ENCODE assay signal across 27 cellular contexts in the genomic region with DNA sequence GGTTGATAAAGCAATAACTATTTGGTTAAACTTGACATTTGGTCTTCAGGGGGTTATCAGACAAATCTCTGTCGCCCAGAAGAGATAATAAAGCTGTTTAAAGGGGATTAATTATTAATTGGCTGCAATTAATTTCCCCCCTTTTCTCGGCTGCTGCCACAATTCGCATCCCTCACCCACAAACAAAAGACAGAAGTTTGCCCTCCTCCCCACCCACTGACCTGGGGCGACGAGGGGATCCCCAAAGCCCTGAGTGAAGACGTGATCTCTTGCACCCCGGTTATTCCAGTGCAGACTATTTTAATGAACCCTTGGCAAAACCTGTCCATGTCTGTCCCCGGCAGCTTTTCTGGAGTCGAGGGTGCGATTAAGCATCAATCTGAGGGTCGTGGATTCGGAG.
"Had no signal": no experiment of that assay in that cellular context is flagged by ENCODE, and none has a peak within 500 bp of the region (broad histone marks: within the 10 kb centered on the region; RNA-seq: fewer than 3 reads in every experiment).

No MANE protein-coding gene starts in this region.

- H3K9me3 ChIP-seq: Peyer's patch, SJSA1 had no signal

- H3K36me3 Mint-ChIP-seq: activated naive CD4-positive, alpha-beta T cell treated with anti-CD3 and anti-CD28 coated beads, Interleukin-2, amount 10 ng/mL, durations not matched to agents 7 days and 5 days; activated naive CD8-positive, alpha-beta T cell treated with anti-CD3 and anti-CD28 coated beads for 36 hours; WTC11 had no signal

- H3K9me3 Mint-ChIP-seq: activated CD8-positive, alpha-beta T cell treated with anti-CD3 and anti-CD28 coated beads for 36 hours; activated naive CD4-positive, alpha-beta T cell treated with anti-CD3 and anti-CD28 coated beads, Interleukin-2, amount 10 ng/mL, durations not matched to agents 7 days and 5 days; activated naive CD8-positive, alpha-beta T cell treated with anti-CD3 and anti-CD28 coated beads for 36 hours; activated T-cell treated with anti-CD3 and anti-CD28 coated beads, Interleukin-2, amount 50 U/mL, for 72 hours; activated T-helper 2 cell treated with anti-CD3 and anti-CD28 coated beads, Interferon-gamma antibody, Interleukin-2, Interleukin-4, amounts not matched to agents 10 μg/mL and 5 μg/mL and 100 μg/mL, durations not matched to agents 14 hours and 24 hours and 36 hours; WTC11 had no signal

- H3K27ac ChIP-seq: Peyer's patch, RWPE1, SJSA1 had no signal

- H3K4me3 ChIP-seq: Peyer's patch, SJSA1 had no signal

- H3K27ac Mint-ChIP-seq: activated CD8-positive, alpha-beta T cell treated with anti-CD3 and anti-CD28 coated beads for 36 hours; activated naive CD4-positive, alpha-beta T cell treated with anti-CD3 and anti-CD28 coated beads, Interleukin-2, amount 10 ng/mL, durations not matched to agents 7 days and 5 days; activated naive CD8-positive, alpha-beta T cell treated with anti-CD3 and anti-CD28 coated beads for 36 hours; activated T-helper 2 cell treated with anti-CD3 and anti-CD28 coated beads, Interferon-gamma antibody, Interleukin-2, Interleukin-4, amounts not matched to agents 10 μg/mL and 5 μg/mL and 100 μg/mL, durations not matched to agents 14 hours and 24 hours and 36 hours; T-helper 17 cell; WTC11 had no signal

- H3K4me3 Mint-ChIP-seq: activated CD8-positive, alpha-beta T cell treated with anti-CD3 and anti-CD28 coated beads for 36 hours; activated naive CD4-positive, alpha-beta T cell treated with anti-CD3 and anti-CD28 coated beads, Interleukin-2, amount 10 ng/mL, durations not matched to agents 7 days and 5 days; activated naive CD8-positive, alpha-beta T cell treated with anti-CD3 and anti-CD28 coated beads for 36 hours; T-helper 17 cell had no signal

- H3K36me3 ChIP-seq: Peyer's patch, SJSA1 had no signal

- ATAC-seq: activated CD8-positive, alpha-beta T cell treated with anti-CD3 and anti-CD28 coated beads for 36 hours; T-helper 17 cell had no signal

- DNase-seq: activated CD4-positive, alpha-beta T cell treated with anti-CD3 and anti-CD28 coated beads for 48 hours; activated CD4-positive, CD25-positive, alpha-beta regulatory T cell treated with anti-CD3 and anti-CD28 coated beads, Interleukin-2, amount 50 U/mL, for 72 hours; activated CD8-positive, alpha-beta memory T cell treated with anti-CD3 and anti-CD28 coated beads, Interleukin-2, amount 50 U/mL, for 4 hours; activated CD8-positive, alpha-beta T cell treated with anti-CD3 and anti-CD28 coated beads for 36 hours; activated gamma-delta T cell treated with Interleukin-2 at 50 U/mL for 16 hours; activated naive CD4-positive, alpha-beta T cell treated with anti-CD3 and anti-CD28 coated beads, Interleukin-2, amount 10 ng/mL, durations not matched to agents 7 days and 5 days; activated naive CD8-positive, alpha-beta T cell treated with anti-CD3 and anti-CD28 coated beads for 36 hours; activated T-cell treated with anti-CD3 and anti-CD28 coated beads, Interleukin-2, amount 50 U/mL, for 72 hours; cerebellar nuclear complex; Kasumi-1; KBM-7; NCI-H1092; NCI-H1417; NCI-H2029; NCI-H2107; NCI-H2171 treated with DMSO at 0.1 percent for 48 hours; NCI-H345; NCI-H510A; NCI-H526 treated with DMSO at 0.1 percent for 48 hours; Peyer's patch; Right ventricle myocardium superior; T-helper 17 cell; T-helper 9 cell had no signal
